8 cellular contexts compared by ENCODE assay signal in genomic region chr6:138588805-138589434, GRCh38.
DNase-seq lines count a peak whose midpoint lies in the region; ATAC-seq lines count a peak whose summit lies in the region.

No MANE protein-coding gene starts in this region.

- no peak overlapping the region for H3K4me3 ChIP-seq in effector memory CD4-positive, alpha-beta T cell (ENCODE audit: insufficient read depth, low read depth, low read length, poor library complexity, severe bottlenecking)

- no peaks in the 10 kb centered on the region for H3K36me3 ChIP-seq in effector memory CD4-positive, alpha-beta T cell (ENCODE audit: control insufficient read depth, insufficient read depth, low read length)

- no peaks in the 10 kb centered on the region for H3K27me3 ChIP-seq in effector memory CD4-positive, alpha-beta T cell (replicated peaks; ENCODE audit: control insufficient read depth, insufficient read depth, low read length, poor library complexity, severe bottlenecking)

- H3K9me3 ChIP-seq in effector memory CD4-positive, alpha-beta T cell (ENCODE audit: control insufficient read depth, low read length), result no peaks in the 10 kb centered on the region

- H3K4me1 ChIP-seq in effector memory CD4-positive, alpha-beta T cell (ENCODE audit: control insufficient read depth, insufficient read depth, low read length, poor library complexity, severe bottlenecking), result peaks cover 4% of the 10 kb centered on the region

- DNase-seq in DMS79 (lab: John Stamatoyannopoulos, UW) (peak; percentile 45), NCI-H69 (lab: John Stamatoyannopoulos, UW) (peak; percentile 87), medulla oblongata (ENCODE audit: extremely low spot score) (peak; percentile 87)
- peak; percentile 46 to 60 for DNase-seq in activated CD4-positive, alpha-beta T cell treated with anti-CD3 and anti-CD28 coated beads, Interleukin-2, amount 50 U/mL, for 48 hours
- peak in 2 of 3 donors; percentile 6 to 34 for DNase-seq in effector memory CD4-positive, alpha-beta T cell
- peak; percentile 6 for DNase-seq in stimulated activated CD8-positive, alpha-beta memory T cell treated with anti-CD3 and anti-CD28 coated beads, Interleukin-7, amount 100 ng/mL, for 24 hours (ENCODE audit: low read depth)

- H3K27ac ChIP-seq in effector memory CD4-positive, alpha-beta T cell (ENCODE audit: insufficient read depth, low read length, poor library complexity, severe bottlenecking), result no peak overlapping the region

- peak; percentile 39 for ATAC-seq in HG02852 (IDR thresholded peaks at IDR 0.05; ENCODE audit: unreplicated experiment)
- ATAC-seq in GM21423 (IDR thresholded peaks at IDR 0.05; ENCODE audit: unreplicated experiment), result no peak

Comparison
In these comparisons a context has a peak if more than half of its experiments do, and no peak if none do; other contexts are left out.
1. DNase-seq: peak in every context shown above with its lines; median percentile 87 in NCI-H69; 87 in medulla oblongata; 53 in activated CD4-positive, alpha-beta T cell treated with anti-CD3 and anti-CD28 coated beads, Interleukin-2, amount 50 U/mL, for 48 hours; 45 in DMS79; 20 in effector memory CD4-positive, alpha-beta T cell; 6 in stimulated activated CD8-positive, alpha-beta memory T cell treated with anti-CD3 and anti-CD28 coated beads, Interleukin-7, amount 100 ng/mL, for 24 hours.